ENCODE assay signal across 1 cellular context in the genomic region with DNA sequence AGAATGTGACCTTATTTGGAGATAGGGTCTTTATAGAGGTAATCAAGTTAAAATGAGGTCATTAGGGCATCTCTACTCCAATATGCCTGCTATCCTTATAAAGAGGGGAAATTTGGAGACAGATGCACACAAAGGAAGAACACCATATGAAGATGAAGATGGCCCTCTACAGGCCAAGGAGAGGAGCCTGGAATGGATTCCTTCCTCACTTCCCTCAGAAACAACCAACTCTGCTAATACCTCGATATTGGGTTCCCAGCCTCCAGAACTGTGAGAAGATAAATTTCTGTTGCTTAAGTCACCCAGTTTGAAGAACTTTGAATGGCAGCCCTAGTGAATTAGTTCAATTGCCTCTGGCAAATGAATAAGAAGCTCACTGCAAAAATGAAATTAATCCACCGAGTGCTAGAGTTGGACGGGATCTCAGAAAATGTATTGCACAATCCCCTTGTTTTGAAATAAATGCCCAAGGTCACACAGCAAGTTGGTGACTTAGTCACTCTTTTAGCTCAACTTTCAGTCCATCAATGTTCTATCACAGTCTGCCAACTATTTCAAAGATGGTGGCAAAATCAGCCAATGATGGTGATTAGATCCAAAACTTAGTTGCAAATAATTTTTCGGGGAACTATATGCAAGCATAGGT. TPM values are rescaled to one million over a fixed set of nuclear protein-coding genes. Genes with fewer than 3 reads are reported as not detected.
"Had no signal": no experiment of that assay in that cellular context is flagged by ENCODE, and none has a peak within 500 bp of the region (broad histone marks: within the 10 kb centered on the region; RNA-seq: fewer than 3 reads in every experiment).

No MANE protein-coding gene starts in this region.

RNA-seq across cellular contexts. Expression of gene FAM72B, which starts 27.1 kb away (rescaled TPM):
- total RNA-seq: bronchial epithelial cell had no signal
